In the genomic region with DNA sequence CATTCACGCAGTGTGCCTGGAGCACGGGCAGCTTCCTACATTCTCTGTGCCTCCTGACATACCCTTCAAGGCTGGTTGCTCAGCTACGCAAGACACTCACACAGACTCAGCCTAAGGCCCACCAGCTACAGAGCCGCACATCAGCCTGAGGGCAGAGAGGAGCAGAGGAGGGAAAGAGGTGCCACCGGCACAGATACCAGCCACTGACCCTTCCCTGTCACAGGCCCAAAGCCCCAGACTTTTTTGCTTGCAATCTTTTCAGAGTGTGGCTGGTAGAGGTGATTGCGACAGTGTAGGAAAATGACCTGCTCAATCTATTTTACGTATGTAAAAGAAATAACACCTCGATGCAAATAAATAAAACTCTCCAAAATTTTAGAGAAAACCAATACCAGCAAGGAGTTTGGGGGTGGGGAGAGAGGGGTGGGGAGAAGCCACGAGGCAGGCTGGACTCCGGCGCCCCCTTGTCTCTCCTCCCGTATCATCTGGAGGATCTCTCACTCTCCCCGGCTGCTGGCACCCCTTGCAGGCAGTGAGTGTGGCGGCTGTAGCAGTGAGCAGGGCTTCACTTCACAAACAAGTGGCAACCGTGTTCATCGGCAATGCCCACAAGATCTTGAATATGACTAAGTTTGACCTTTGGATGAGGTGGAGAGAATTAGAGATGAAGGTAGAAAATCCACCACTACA, we compare ENCODE assay signal across 23 cellular contexts. TPM values are rescaled to one million over a fixed set of nuclear protein-coding genes. Genes with fewer than 3 reads are reported as not detected.
DNase-seq lines count a peak whose midpoint lies in the region; ATAC-seq, FAIRE-seq and TF ChIP-seq lines count a peak whose summit lies in the region.
"Had no signal": no experiment of that assay in that cellular context is flagged by ENCODE, and none has a peak within 500 bp of the region (broad histone marks: within the 10 kb centered on the region; RNA-seq: fewer than 3 reads in every experiment).

No MANE protein-coding gene starts in this region.

- no peak overlapping the region for H2BK120ac ChIP-seq in H1 (replicated peaks; ENCODE audit: low read depth, low read length)

- no peaks in the 10 kb centered on the region for H3K9me2 ChIP-seq in SK-N-SH

- H2AK5ac ChIP-seq in H1 (ENCODE audit: low read depth, low read length), result no peak overlapping the region

- no peaks in the 10 kb centered on the region for H3K23me2 ChIP-seq in H1 (ENCODE audit: low read depth, low read length)

- CTCF ChIA-PET in SK-N-SH (lab: Yijun Ruan, JAX), result interaction anchor here (0.6 kb wide), 1 partner anchor 906 kb away, joined by 3 read pairs; no protein-coding TSS in a partner anchor
- CTCF ChIA-PET in H1 (lab: Charles Lee; ENCODE audit: partially characterized antibody), result interaction anchor here (0.6 to 3.4 kb wide), 5 partner anchors 12 to 435 kb away, joined by 3 to 20 read pairs (median 5); no protein-coding TSS in a partner anchor

- H2BK5ac ChIP-seq in H1 (ENCODE audit: low read depth, low read length), result no peak overlapping the region

- no peak overlapping the region for H3K14ac ChIP-seq in H1 (ENCODE audit: insufficient read length)

- no peak overlapping the region for H3K4me3 ChIP-seq in SK-N-SH (ENCODE audit: low read depth in 2 of 2, low read length in 1 of 2)
- no peak overlapping the region for H3K4me3 ChIP-seq in H7 (ENCODE audit: insufficient read depth, low read depth, low read length)
- H3K4me3 ChIP-seq in H1 (ENCODE audit: extremely low read depth in 1 of 4, insufficient read depth in 2 of 4, low read depth in 3 of 4, low read length in 4 of 4), result no peak overlapping the region
- H3K4me3 ChIP-seq: A549 had no signal

- H3K23ac ChIP-seq in H1 (ENCODE audit: insufficient read length), result no peak overlapping the region

- H3K4ac ChIP-seq in H1 (replicated peaks; ENCODE audit: insufficient read length, low read depth, low read length), result no peak overlapping the region

- no peak overlapping the region for H4K8ac ChIP-seq in H1 (ENCODE audit: extremely low read depth, insufficient read depth, low read length)

- no peak overlapping the region for H4K5ac ChIP-seq in H1 (ENCODE audit: insufficient read length, low read depth, low read length)

- TF ChIP-seq EP300 in SK-N-SH (IDR thresholded peaks at IDR 0.05; ENCODE audit: borderline replicate concordance in 1 of 2, low read depth in 1 of 2, low read length in 1 of 2) (no peak), H1 (IDR thresholded peaks at IDR 0.05; ENCODE audit: borderline replicate concordance in 1 of 2, low read depth in 2 of 2, low read length in 2 of 2) (no peak)

- POLR2A ChIA-PET in SK-N-SH (lab: Yijun Ruan, JAX), result no interaction called here
- POLR2A ChIA-PET in H1 (lab: Charles Lee; ENCODE audit: partially characterized antibody), result interaction anchor here (1.0 kb wide), 1 partner anchor 17 kb away, joined by 3 read pairs; no protein-coding TSS in a partner anchor

- H3K27me3 ChIP-seq in SK-N-SH (ENCODE audit: insufficient read depth) (no peaks in the 10 kb centered on the region), H7 (ENCODE audit: control insufficient read depth, insufficient read depth, low read length) (no peaks in the 10 kb centered on the region; the same call in 1 of the 2 replicates), H1 (replicated peaks in 1 of 4; ENCODE audit: control insufficient read depth in 3 of 4, extremely low read depth in 1 of 4, insufficient read depth in 3 of 4, low read length in 3 of 4) (no peaks in the 10 kb centered on the region)
- H3K27me3 ChIP-seq: BE2C had no signal

- no peak overlapping the region for H3K27ac ChIP-seq in SK-N-SH (ENCODE audit: low read depth in 2 of 2, low read length in 1 of 2)
- H3K27ac ChIP-seq in H1 (ENCODE audit: low read depth, low read length), result no peak overlapping the region
- H3K27ac ChIP-seq: 22Rv1, A549, HL-60 had no signal

- H2BK15ac ChIP-seq in H1 (ENCODE audit: low read length), result 0 out of 2 replicates have a peak overlapping the region, but pooled peaks have one; percentile 46

- H3K9me3 ChIP-seq in SK-N-SH (no peaks in the 10 kb centered on the region), H1 (ENCODE audit: insufficient read depth in 2 of 2, low read depth in 1 of 2, low read length in 1 of 2) (no peaks in the 10 kb centered on the region)
- H3K9me3 ChIP-seq: A549, BE2C had no signal

- no peak overlapping the region for H2AFZ ChIP-seq in SK-N-SH (ENCODE audit: low read depth)
- peak overlapping the region; percentile 64; the same call in 1 of the 2 replicates for H2AFZ ChIP-seq in H1 (ENCODE audit: low read length)

- no peak overlapping the region for H2BK12ac ChIP-seq in H1 (ENCODE audit: low read depth, low read length)

- whole genome bisulfite sequencing in SK-N-SH (ENCODE audit: low lambda C conversion rate), result 72% methylated on average over 14 of the region's 16 CpGs
- WGBS in H1 (ENCODE audit: extremely low coverage in 1 of 2, insufficient coverage in 1 of 2, insufficient read length in 1 of 2, insufficient replicate concordance in 2 of 2, low coverage in 1 of 2, low lambda C conversion rate in 2 of 2, missing lambda C conversion rate in 1 of 2), 2 experiments, result 81% methylated on average over 16 of the region's 16 CpGs; no CpG with 5 or more reads in 1 of the 2 experiments

- no peaks in the 10 kb centered on the region for H3F3A ChIP-seq in SK-N-SH (replicated peaks; ENCODE audit: insufficient read depth)

- H4K91ac ChIP-seq in H1 (replicated peaks; ENCODE audit: insufficient read length, low read length), result no peak overlapping the region

- H3K79me2 ChIP-seq in SK-N-SH (ENCODE audit: insufficient read depth), result no peaks in the 10 kb centered on the region
- no peaks in the 10 kb centered on the region for H3K79me2 ChIP-seq in H1 (ENCODE audit: control insufficient read depth in 1 of 2, insufficient read depth in 2 of 2, low read length in 2 of 2)

- no peak overlapping the region for H3K56ac ChIP-seq in H1 (replicated peaks; ENCODE audit: insufficient read length, low read depth, low read length)

- H2BK20ac ChIP-seq in H1 (ENCODE audit: low read length), result no peak overlapping the region

- no peak overlapping the region; the same call in 1 of the 2 replicates for H3K18ac ChIP-seq in H1 (ENCODE audit: extremely low read depth, low read length)

- TF ChIP-seq RAD21 in SK-N-SH (IDR thresholded peaks at IDR 0.05; ENCODE audit: low read length) (no peak), H1 (IDR thresholded peaks at IDR 0.05 in 1 of 2, conservative IDR thresholded peaks at IDR 0.05 in 1 of 2; ENCODE audit: low read depth in 2 of 2, low read length in 2 of 2) (peak in 1 of 2 experiments; percentile 21; a peak in 1 of 4 replicates)

- no peak for FAIRE-seq in H1 (lab: Jason Lieb, UNC)
- FAIRE-seq: A549, D721Med, GM12892 had no signal

- DNase-seq in SK-N-SH (peak; percentile 41), H7 (peak; percentile 75), H1 (ENCODE audit: low read depth in 1 of 2, low spot score in 2 of 2) (no peak)
- DNase-seq in NK-92 treated with Interleukin-12 subunit alpha and Interleukin-12 subunit beta, amount 100 ng/mL, for 24 hours (lab: John Stamatoyannopoulos, UW), result no peak
- DNase-seq: BE2C; C1 segment of cervical spinal cord; CD4-positive, CD25-positive, alpha-beta regulatory T cell; CD8-positive, alpha-beta memory T cell; COR-L47; GDM1; HFFc6; IMR-90; Karpas-422; KBM-7 had no signal

- ATAC-seq in SK-N-SH treated with all-trans-retinoic acid at 6 μM for 48 hours (no peak), HG02938 (IDR thresholded peaks at IDR 0.05; ENCODE audit: unreplicated experiment) (no peak), HG02884 (IDR thresholded peaks at IDR 0.05; ENCODE audit: unreplicated experiment) (no peak)
- ATAC-seq: A549, HCT116 had no signal

- no peaks in the 10 kb centered on the region for H4K20me1 ChIP-seq in SK-N-SH (ENCODE audit: insufficient read depth)
- no peaks in the 10 kb centered on the region for H4K20me1 ChIP-seq in H1 (replicated peaks in 1 of 2; ENCODE audit: control insufficient read depth in 1 of 2, insufficient read depth in 2 of 2, low read length in 2 of 2)

- H3K79me1 ChIP-seq in H1 (ENCODE audit: low read depth, low read length), result no peaks in the 10 kb centered on the region

- H3K36me3 ChIP-seq in SK-N-SH (replicated peaks in 1 of 2; ENCODE audit: control insufficient read depth in 1 of 2, insufficient read depth in 2 of 2, low read length in 1 of 2) (no peaks in the 10 kb centered on the region), H7 (replicated peaks; ENCODE audit: control insufficient read depth, insufficient read depth, low read length) (no peaks in the 10 kb centered on the region), H1 (ENCODE audit: control insufficient read depth in 2 of 4, insufficient read depth in 4 of 4, low read length in 3 of 4) (no peaks in the 10 kb centered on the region)
- H3K36me3 ChIP-seq: BE2C had no signal

- no peaks in the 10 kb centered on the region for H3K4me1 ChIP-seq in SK-N-SH (ENCODE audit: control insufficient read depth in 1 of 2, insufficient read depth in 2 of 2, low read depth in 1 of 2, low read length in 1 of 2)
- peaks cover 0 to 3% (median 0%) of the 10 kb centered on the region in 4 experiments; a peak in 1 of 7 replicates for H3K4me1 ChIP-seq in H1 (replicated peaks in 1 of 4; ENCODE audit: control insufficient read depth in 3 of 4, insufficient read depth in 4 of 4, low read length in 3 of 4)
- H3K4me1 ChIP-seq: A549, BE2C had no signal

- H3K4me2 ChIP-seq in SK-N-SH, result no peak overlapping the region
- H3K4me2 ChIP-seq in H1 (ENCODE audit: insufficient read depth in 1 of 2, low read depth in 2 of 2, low read length in 2 of 2), result no peak overlapping the region
- H3K4me2 ChIP-seq: A549 had no signal

- TF ChIP-seq CTCF in SK-N-SH (IDR thresholded peaks at IDR 0.05) (no peak), H1 (IDR thresholded peaks at IDR 0.05; ENCODE audit: control extremely low read depth in 1 of 3, insufficient read depth in 1 of 3, low read depth in 1 of 3, low read length in 3 of 3) (peak in 2 of 3 experiments; percentile 10 to 28; a peak in 2 of 4 replicates)

- TF ChIP-seq POLR2A in H1 (IDR thresholded peaks at IDR 0.05; ENCODE audit: control extremely low read depth in 1 of 2, low read depth in 2 of 2, low read length in 2 of 2), result no peak

- H3K9ac ChIP-seq in SK-N-SH (no peak overlapping the region), H1 (replicated peaks in 1 of 4; ENCODE audit: extremely low read depth in 1 of 4, low read depth in 3 of 4, low read length in 3 of 4) (no peak overlapping the region)

RNA-seq across cellular contexts. Expression of gene CSPG5, which starts 12.7 kb away (rescaled TPM):
- polyA plus RNA-seq in SK-N-SH (2012; rRNA removed) (0.36 and 0.58 TPM in 2 replicates), H1 (2011; rRNA removed) (2.1 and 2.7 TPM in 2 replicates)
- 0.39 and 0.50 TPM in 2 replicates for polyA plus RNA-seq in SK-N-SH (2012; cell fraction: cytosol; rRNA removed)
- polyA plus RNA-seq in SK-N-SH (2012; cell fraction: nucleus; rRNA removed), result 0.32 and 0.46 TPM in 2 replicates
- 1.5 and 1.7 TPM in 2 replicates for total RNA-seq in H7 (2014; rRNA removed; shearing (Covaris generic))
- 7.4 and 8.2 TPM in 2 replicates for total RNA-seq in H1 (2021; fragmentation: NEBNext Ultra II Directional; extraction: Animal tissue kit (Norgen Biotek cat#: 25700))
- polyA plus RNA-seq in H1 (2011; cell fraction: cytosol; rRNA removed), result 2.7 TPM
- 2.9 TPM for polyA plus RNA-seq in H1 (2011; cell fraction: nucleus; rRNA removed)
- 4.6 to 5.4 TPM (median 5.2 TPM) in 4 replicates for polyA plus RNA-seq in H1 (2012, experiment 1 of 2)
- 4.7 TPM for polyA plus RNA-seq in H1 (2012, experiment 2 of 2)
- polyA plus RNA-seq in H1 (2013, experiment 1 of 2), result 6.5 TPM
- polyA plus RNA-seq in H1 (2013, experiment 2 of 2), result 7.0 TPM
- polyA minus RNA-seq in H1 (2011; rRNA and poly(A)+ RNA removed), result 1.5 and 1.8 TPM in 2 replicates
- 1.8 TPM for polyA minus RNA-seq in H1 (2011; cell fraction: cytosol; rRNA and poly(A)+ RNA removed)
- polyA minus RNA-seq in H1 (2011; cell fraction: nucleus; rRNA and poly(A)+ RNA removed), result 1.00 TPM
- total RNA-seq: CD4-positive, CD25-positive, alpha-beta regulatory T cell had no signal
- polyA plus RNA-seq: CD8-positive, alpha-beta memory T cell had no signal

RNA-seq across cellular contexts. Expression of gene ELP6, which starts 52.5 kb away (rescaled TPM):
- 79.8 and 88.3 TPM in 2 replicates for polyA plus RNA-seq in SK-N-SH (2012; rRNA removed)
- 53.3 and 74.8 TPM in 2 replicates for polyA plus RNA-seq in SK-N-SH (2012; cell fraction: cytosol; rRNA removed)
- 69.4 and 72.3 TPM in 2 replicates for polyA plus RNA-seq in SK-N-SH (2012; cell fraction: nucleus; rRNA removed)
- 63.5 and 77.6 TPM in 2 replicates for total RNA-seq in H7 (2014; rRNA removed; shearing (Covaris generic))
- 49.6 and 51.1 TPM in 2 replicates for total RNA-seq in H1 (2021; fragmentation: NEBNext Ultra II Directional; extraction: Animal tissue kit (Norgen Biotek cat#: 25700))
- 78.5 and 78.7 TPM in 2 replicates for polyA plus RNA-seq in H1 (2011; rRNA removed)
- 108 TPM for polyA plus RNA-seq in H1 (2011; cell fraction: cytosol; rRNA removed)
- 65.9 TPM for polyA plus RNA-seq in H1 (2011; cell fraction: nucleus; rRNA removed)
- 45.7 to 73.3 TPM (median 64.5 TPM) in 4 replicates for polyA plus RNA-seq in H1 (2012, experiment 1 of 2)
- 58.5 TPM for polyA plus RNA-seq in H1 (2012, experiment 2 of 2)
- polyA plus RNA-seq in H1 (2013, experiment 1 of 2), result 33.6 TPM
- 35.0 TPM for polyA plus RNA-seq in H1 (2013, experiment 2 of 2)
- polyA minus RNA-seq in H1 (2011; rRNA and poly(A)+ RNA removed), result 78.1 and 89.9 TPM in 2 replicates
- 33.2 TPM for polyA minus RNA-seq in H1 (2011; cell fraction: cytosol; rRNA and poly(A)+ RNA removed)
- 71.8 TPM for polyA minus RNA-seq in H1 (2011; cell fraction: nucleus; rRNA and poly(A)+ RNA removed)

Comparison
In these comparisons a context has a peak if more than half of its experiments do, and no peak if none do; other contexts are left out.
1. DNase-seq: peak in SK-N-SH (single experiment) and H7 (single experiment); none in H1 (0 of 2) and NK-92 treated with Interleukin-12 subunit alpha and Interleukin-12 subunit beta, amount 100 ng/mL, for 24 hours (single experiment).
2. Of the 17 proteins assayed by ChIP-seq in both H1 and SK-N-SH: peak only in H1: CTCF; only in SK-N-SH: none; in both: none; in neither: 15; mixed calls (peak in some experiments, not most) for 1.